Comparison of ENCODE assay signal across 19 cellular contexts in genomic region chr10:51367120-51367519, GRCh38.
A peak's percentile ranks its signal among the peaks of the same experiment; 100 is the strongest.
DNase-seq lines count a peak whose midpoint lies in the region; ATAC-seq and TF ChIP-seq lines count a peak whose summit lies in the region.
"Had no signal": no experiment of that assay in that cellular context is flagged by ENCODE, and none has a peak within 500 bp of the region (broad histone marks: within the 10 kb centered on the region; RNA-seq: fewer than 3 reads in every experiment).

No MANE protein-coding gene starts in this region.

- H3F3A ChIP-seq in GM23248 (ENCODE audit: insufficient read depth), result peaks cover 15% of the 10 kb centered on the region; the same call in 1 of the 2 replicates

- no peaks in the 10 kb centered on the region for H3K27me3 ChIP-seq in fibroblast of lung (ENCODE audit: control insufficient read depth, insufficient read depth, low read length)
- no peaks in the 10 kb centered on the region for H3K27me3 ChIP-seq in H7 (ENCODE audit: control insufficient read depth, insufficient read depth, low read length)
- no peaks in the 10 kb centered on the region for H3K27me3 ChIP-seq in GM23248 (replicated peaks; ENCODE audit: insufficient read depth)
- H3K27me3 ChIP-seq: esophagus squamous epithelium, pancreas, Peyer's patch had no signal

- peak overlapping the region; percentile 81 for H3K4me2 ChIP-seq in fibroblast of lung (ENCODE audit: extremely low read depth, insufficient read depth, low read length)
- no peak overlapping the region for H3K4me2 ChIP-seq in GM23248 (ENCODE audit: unreplicated experiment)

- H3K9me3 ChIP-seq in fibroblast of lung (ENCODE audit: control insufficient read depth, insufficient read depth, low read depth, low read length), result no peaks in the 10 kb centered on the region
- no peaks in the 10 kb centered on the region for H3K9me3 ChIP-seq in GM23248 (ENCODE audit: low read depth)
- H3K9me3 ChIP-seq: esophagus squamous epithelium, pancreas, Peyer's patch had no signal

- TF ChIP-seq CTCF in fibroblast of lung (conservative IDR thresholded peaks at IDR 0.05 in 1 of 2, IDR thresholded peaks at IDR 0.05 in 1 of 2; ENCODE audit: low read depth in 1 of 2, low read length in 2 of 2), result no peak

- no peak overlapping the region for H2AFZ ChIP-seq in fibroblast of lung (ENCODE audit: low read length)
- H2AFZ ChIP-seq in GM23248, result no peak overlapping the region

- H3K27ac ChIP-seq in fibroblast of lung (ENCODE audit: insufficient read depth, low read length), result no peak overlapping the region
- H3K27ac ChIP-seq in GM23248, result no peak overlapping the region
- H3K27ac ChIP-seq: pancreas had no signal

- H3K4me1 ChIP-seq in fibroblast of lung (ENCODE audit: control insufficient read depth, extremely low read depth, insufficient read depth, low read length), result peaks cover 5% of the 10 kb centered on the region
- H3K4me1 ChIP-seq in GM23248 (ENCODE audit: insufficient read depth), result peaks cover 8% of the 10 kb centered on the region
- H3K4me1 ChIP-seq: esophagus squamous epithelium, pancreas, Peyer's patch had no signal

- 60 to 63% methylated on average over 4 of the region's 4 CpGs for WGBS in GM23248 (ENCODE audit: low coverage in 1 of 2, low lambda C conversion rate in 2 of 2, missing lambda C conversion rate in 2 of 2), 2 experiments

- in situ Hi-C loops in GM23248 (cut with MboI), result no loop called here

- H3K36me3 ChIP-seq in fibroblast of lung (ENCODE audit: control insufficient read depth, insufficient read depth, low read length), result no peaks in the 10 kb centered on the region
- no peaks in the 10 kb centered on the region for H3K36me3 ChIP-seq in H7 (replicated peaks; ENCODE audit: control insufficient read depth, insufficient read depth, low read length)
- no peaks in the 10 kb centered on the region for H3K36me3 ChIP-seq in GM23248 (ENCODE audit: low read depth)
- H3K36me3 ChIP-seq: esophagus squamous epithelium, pancreas, Peyer's patch had no signal

- intact Hi-C loops in sciatic nerve (cut with DNase I), result no loop called here

- H3K9ac ChIP-seq in fibroblast of lung (ENCODE audit: insufficient read depth, low read length) (no peak overlapping the region), GM23248 (no peak overlapping the region)

- H4K20me1 ChIP-seq in fibroblast of lung (ENCODE audit: control insufficient read depth, extremely low read depth, insufficient read depth, low read length), result no peaks in the 10 kb centered on the region
- H4K20me1 ChIP-seq in GM23248 (ENCODE audit: insufficient read depth), result no peaks in the 10 kb centered on the region

- H3K9me2 ChIP-seq in GM23248 (ENCODE audit: insufficient read depth), result no peaks in the 10 kb centered on the region

- H3K4me3 ChIP-seq in fibroblast of lung (replicated peaks in 1 of 4; ENCODE audit: control extremely low read depth in 1 of 4, insufficient read depth in 1 of 4, low read depth in 3 of 4, low read length in 4 of 4) (peak overlapping the region in 2 of 4 experiments; percentile 2 to 29), H7 (ENCODE audit: insufficient read depth, low read depth, low read length) (no peak overlapping the region), GM23248 (no peak overlapping the region)
- H3K4me3 ChIP-seq: pancreas, Peyer's patch had no signal

- H3K79me2 ChIP-seq in fibroblast of lung (ENCODE audit: control insufficient read depth, insufficient read depth, low read length) (no peaks in the 10 kb centered on the region), GM23248 (ENCODE audit: insufficient read depth) (peaks cover 13% of the 10 kb centered on the region)

- ATAC-seq in sciatic nerve (peak; percentile 53), HG03442 (IDR thresholded peaks at IDR 0.05; ENCODE audit: unreplicated experiment) (no peak)
- ATAC-seq: HCT116, pancreas had no signal

- DNase-seq in NCI-H2227 (lab: John Stamatoyannopoulos, UW; ENCODE audit: unreplicated experiment), result peak; percentile 19
- peak in 1 of 2 donors; percentile 8 for DNase-seq in fibroblast of lung (ENCODE audit: low read depth in 2 of 2)
- DNase-seq in left kidney (ENCODE audit: low read depth, low spot score), result peak; percentile 36
- DNase-seq in sciatic nerve (ENCODE audit: low spot score), result no peak
- no peak for DNase-seq in H7
- no peak for DNase-seq in NCI-H146 treated with DMSO at 0.1 percent for 48 hours (lab: John Stamatoyannopoulos, UW; ENCODE audit: unreplicated experiment)
- no peak for DNase-seq in GM23248
- DNase-seq: activated CD4-positive, alpha-beta memory T cell treated with anti-CD3 and anti-CD28 coated beads, Interleukin-2, amount 10 ng/mL, durations not matched to agents 7 days and 5 days; anterior cingulate cortex; COR-L47; dermis blood vessel endothelial cell; esophagus squamous epithelium; NCI-H1092 treated with DMSO at 0.1 percent for 48 hours; NCI-H774; pancreas; Peyer's patch; stimulated activated naive CD4-positive, alpha-beta T cell treated with Interleukin-2 at 50 U/mL for 16 hours had no signal

Comparison
In these comparisons a context has a peak if more than half of its experiments do, and no peak if none do; other contexts are left out.
1. DNase-seq: peak in NCI-H2227 (single experiment) and left kidney (single experiment); none in sciatic nerve (single experiment), H7 (single experiment), NCI-H146 treated with DMSO at 0.1 percent for 48 hours (single experiment) and GM23248 (single experiment).